Comparison of ENCODE assay signal across 20 cellular contexts in the genomic region with DNA sequence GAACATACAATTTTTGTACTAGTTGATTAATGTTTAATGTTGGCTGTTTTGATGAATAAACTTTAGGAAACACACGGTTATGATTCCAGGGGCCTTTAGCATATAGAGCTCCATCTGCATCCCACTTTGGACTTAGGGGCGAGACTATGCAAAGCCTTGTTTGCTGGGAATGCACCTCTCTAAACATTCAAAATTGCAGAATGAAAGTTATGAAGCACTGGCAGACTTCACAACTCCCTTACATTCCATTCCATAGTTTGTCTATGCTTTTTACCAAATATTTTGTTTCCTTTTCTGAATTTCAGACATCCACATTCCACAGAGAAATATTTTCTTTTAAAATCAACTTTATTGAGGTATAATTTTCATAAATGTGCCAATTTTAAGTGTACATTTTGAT. TPM values are rescaled to one million over a fixed set of nuclear protein-coding genes. Genes with fewer than 3 reads are reported as not detected.
A peak's percentile ranks its signal among the peaks of the same experiment; 100 is the strongest.
DNase-seq lines count a peak whose midpoint lies in the region; ATAC-seq, FAIRE-seq and TF ChIP-seq lines count a peak whose summit lies in the region.
"Had no signal": no experiment of that assay in that cellular context is flagged by ENCODE, and none has a peak within 500 bp of the region (broad histone marks: within the 10 kb centered on the region; RNA-seq: fewer than 3 reads in every experiment).

No MANE protein-coding gene starts in this region.

- 86% methylated on average over 2 of the region's 2 CpGs for WGBS in esophagus muscularis mucosa

- FAIRE-seq in H54 (lab: Jason Lieb, UNC) = no peak
- FAIRE-seq in D721Med (lab: Jason Lieb, UNC) = no peak
- FAIRE-seq: GM12878 had no signal

- H3K36me3 Mint-ChIP-seq in activated T-helper 17 cell treated with anti-CD3 and anti-CD28 coated beads, Interleukin-2, amount 50 U/mL, for 72 hours (ENCODE audit: low read depth) = no peaks in the 10 kb centered on the region
- H3K36me3 Mint-ChIP-seq in osteocyte (ENCODE audit: unreplicated experiment) = no peaks in the 10 kb centered on the region

- no peaks in the 10 kb centered on the region for H3K9me3 Mint-ChIP-seq in activated T-helper 17 cell treated with anti-CD3 and anti-CD28 coated beads, Interleukin-2, amount 50 U/mL, for 72 hours
- no peaks in the 10 kb centered on the region for H3K9me3 Mint-ChIP-seq in osteocyte (ENCODE audit: unreplicated experiment)
- H3K9me3 Mint-ChIP-seq: CD4-positive, alpha-beta T cell; GM23338 had no signal

- no peak for TF ChIP-seq CTCF in esophagus muscularis mucosa (IDR thresholded peaks at IDR 0.05)
- TF ChIP-seq CTCF in osteocyte (IDR thresholded peaks at IDR 0.05) = no peak
- TF ChIP-seq CTCF in D721Med (IDR thresholded peaks at IDR 0.05; ENCODE audit: insufficient read depth, missing control alignments) = no peak

- intact Hi-C loops in esophagus muscularis mucosa (cut with DNase I) = no loop called here

- H3K27ac ChIP-seq in esophagus muscularis mucosa (replicated peaks in 1 of 4) = no peak overlapping the region
- H3K27ac ChIP-seq: C4-2B, KMS-11 had no signal

- DNase-seq in EH (ENCODE audit: low read depth) (peak; percentile 45), esophagus muscularis mucosa (ENCODE audit: extremely low spot score) (peak; percentile 2), osteocyte (ENCODE audit: extremely low spot score, unreplicated experiment) (no peak), H54 (ENCODE audit: insufficient read length, low spot score) (no peak), SW 1271 (lab: John Stamatoyannopoulos, UW) (no peak), D721Med (ENCODE audit: insufficient read length, low spot score) (no peak)
- DNase-seq: ACHN; CD4-positive, alpha-beta T cell; DMS79 treated with DMSO at 0.1 percent for 48 hours; EL; H7 had no signal

- H3K4me3 Mint-ChIP-seq in activated T-helper 17 cell treated with anti-CD3 and anti-CD28 coated beads, Interleukin-2, amount 50 U/mL, for 72 hours = no peak overlapping the region
- H3K4me3 Mint-ChIP-seq in osteocyte (ENCODE audit: unreplicated experiment) = no peak overlapping the region
- H3K4me3 Mint-ChIP-seq: CD4-positive, alpha-beta T cell; GM23338 had no signal

- peaks cover 4% of the 10 kb centered on the region for H3K4me1 Mint-ChIP-seq in activated T-helper 17 cell treated with anti-CD3 and anti-CD28 coated beads, Interleukin-2, amount 50 U/mL, for 72 hours
- H3K4me1 Mint-ChIP-seq in osteocyte (ENCODE audit: unreplicated experiment) = peaks cover 49% of the 10 kb centered on the region

- TF ChIP-seq POLR2A in esophagus muscularis mucosa (IDR thresholded peaks at IDR 0.05; ENCODE audit: low read depth) (no peak), H54 (IDR thresholded peaks at IDR 0.05; ENCODE audit: low read depth, low read length) (no peak)

- peak overlapping the region; percentile 56 for H3K27ac Mint-ChIP-seq in activated T-helper 17 cell treated with anti-CD3 and anti-CD28 coated beads, Interleukin-2, amount 50 U/mL, for 72 hours
- peak overlapping the region; percentile 63 for H3K27ac Mint-ChIP-seq in osteocyte (ENCODE audit: unreplicated experiment)
- H3K27ac Mint-ChIP-seq: CD4-positive, alpha-beta T cell; GM23338 had no signal

- no peak overlapping the region for H3K4me3 ChIP-seq in esophagus muscularis mucosa
- H3K4me3 ChIP-seq: GM12878, GM23338 had no signal

- no peaks in the 10 kb centered on the region for H3K9me3 ChIP-seq in esophagus muscularis mucosa

- no peaks in the 10 kb centered on the region for H3K27me3 Mint-ChIP-seq in activated T-helper 17 cell treated with anti-CD3 and anti-CD28 coated beads, Interleukin-2, amount 50 U/mL, for 72 hours
- no peaks in the 10 kb centered on the region for H3K27me3 Mint-ChIP-seq in osteocyte (ENCODE audit: unreplicated experiment)

- H3K4me1 ChIP-seq in esophagus muscularis mucosa = peaks cover 0 to 17% (median 7%) of the 10 kb centered on the region in 4 donors

- no peaks in the 10 kb centered on the region for H3K36me3 ChIP-seq in esophagus muscularis mucosa

- TF ChIP-seq EP300 in esophagus muscularis mucosa (IDR thresholded peaks at IDR 0.05) = no peak

- no peak for ATAC-seq in activated T-helper 17 cell treated with anti-CD3 and anti-CD28 coated beads, Interleukin-2, amount 50 U/mL, for 72 hours (replicated peaks)
- ATAC-seq in HG02852 (IDR thresholded peaks at IDR 0.05; ENCODE audit: unreplicated experiment) = no peak
- ATAC-seq: GM12878, GM23338 had no signal

- no peaks in the 10 kb centered on the region for H3K27me3 ChIP-seq in esophagus muscularis mucosa

RNA-seq across cellular contexts. Expression of a gene that starts 10.3 kb away (rescaled TPM):
- not detected for total RNA-seq in activated T-helper 17 cell treated with anti-CD3 and anti-CD28 coated beads, Interleukin-2, amount 50 U/mL, for 72 hours
- total RNA-seq in esophagus muscularis mucosa (1 to 10 TPM in 1 of 4 donors, under 1 TPM in 2, not detected in 1; 0.75 to 1.1 (median 0.83) TPM), osteocyte (0.43 TPM in 1 of 2 replicates, not detected in the other)
- total RNA-seq: A172; CD4-positive, alpha-beta T cell; G401; GM12878; GM23338; HT-29 had no signal

Comparison
In these comparisons a context has a peak if more than half of its experiments do, and no peak if none do; other contexts are left out.
1. DNase-seq: peak in EH (single experiment) and esophagus muscularis mucosa (single experiment); none in osteocyte (single experiment), H54 (single experiment), SW 1271 (0 of 2) and D721Med (single experiment).